Comparison of ENCODE assay signal across 1 cellular context in the genomic region with DNA sequence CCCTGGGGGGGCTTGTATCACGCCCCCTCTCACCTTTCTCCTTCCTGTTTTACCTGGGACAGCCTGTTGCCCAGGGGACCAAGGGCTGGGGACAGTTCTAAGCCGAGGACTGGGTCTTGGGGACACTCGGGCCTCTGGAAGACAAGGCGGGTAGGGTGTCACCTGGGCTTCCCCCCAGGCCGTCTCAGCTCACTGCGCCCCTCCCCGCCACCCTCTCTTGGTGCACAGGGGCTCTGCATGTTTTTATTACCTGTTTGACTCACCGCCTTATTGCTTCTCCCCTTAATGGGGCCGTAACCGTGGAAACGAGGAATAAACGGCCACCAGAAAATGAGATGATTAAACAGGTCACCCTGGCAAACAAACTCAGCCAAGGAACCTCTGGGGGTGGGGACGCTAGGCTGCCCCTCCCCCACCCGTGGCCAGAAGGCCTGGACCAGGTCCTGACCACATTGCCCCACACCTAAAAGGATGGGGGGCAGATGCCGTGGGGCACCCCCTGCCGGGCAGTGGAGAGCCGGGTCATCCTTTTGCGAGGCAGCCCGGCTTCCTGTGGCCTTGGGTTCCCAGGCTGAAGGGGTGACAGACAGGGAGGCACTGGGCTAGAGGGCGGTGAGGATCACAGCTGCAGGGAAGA.
TF ChIP-seq lines count a peak whose summit lies in the region.

No MANE protein-coding gene starts in this region.

TF ChIP-seq in HepG2, 621 proteins besides CTCF, POLR2A, EP300 and RAD21 (continued from another document and continues in another):
- TF ChIP-seq ZBTB14 (CRISPR knock-in tag; IDR thresholded peaks at IDR 0.05) (peak; percentile 49; the same call in 1 of the 2 replicates), ZNF691 (CRISPR knock-in tag; IDR thresholded peaks at IDR 0.05; ENCODE audit: borderline replicate concordance, low read depth) (no peak), ZNF382 (CRISPR knock-in tag; IDR thresholded peaks at IDR 0.05; ENCODE audit: borderline replicate concordance) (no peak), ZSCAN21 (CRISPR knock-in tag; IDR thresholded peaks at IDR 0.05; ENCODE audit: borderline replicate concordance) (no peak), ZNF607 (CRISPR knock-in tag; IDR thresholded peaks at IDR 0.05; ENCODE audit: borderline replicate concordance) (no peak), ZNF709 (CRISPR knock-in tag; IDR thresholded peaks at IDR 0.05) (no peak), ZNF18 (CRISPR knock-in tag; IDR thresholded peaks at IDR 0.05; ENCODE audit: insufficient replicate concordance) (no peak), IRF2 (CRISPR knock-in tag; IDR thresholded peaks at IDR 0.05) (no peak), NKX3-1 (CRISPR knock-in tag; IDR thresholded peaks at IDR 0.05) (no peak), MTF2 (CRISPR knock-in tag; IDR thresholded peaks at IDR 0.05; ENCODE audit: borderline replicate concordance) (0 out of 2 replicates have a peak, but pooled peaks have one; percentile 67), KLF11 (CRISPR knock-in tag; IDR thresholded peaks at IDR 0.05) (no peak), AGO1 (IDR thresholded peaks at IDR 0.05; ENCODE audit: low read depth, low read length, poor library complexity, severe bottlenecking) (no peak), ZFP62 (CRISPR knock-in tag; IDR thresholded peaks at IDR 0.05) (no peak), PCBP1 (IDR thresholded peaks at IDR 0.05; ENCODE audit: borderline replicate concordance, low read depth, low read length) (no peak), ESRRA (CRISPR knock-in tag; IDR thresholded peaks at IDR 0.05; ENCODE audit: low read depth) (peak; percentile 32; the same call in 1 of the 2 replicates), ZNF430 (CRISPR knock-in tag; IDR thresholded peaks at IDR 0.05) (no peak), ZBTB37 (CRISPR knock-in tag; IDR thresholded peaks at IDR 0.05) (no peak), ZNF367 (CRISPR knock-in tag; IDR thresholded peaks at IDR 0.05; ENCODE audit: borderline replicate concordance) (no peak), ZZZ3 (CRISPR knock-in tag; IDR thresholded peaks at IDR 0.05; ENCODE audit: borderline replicate concordance) (no peak), POGZ (CRISPR knock-in tag; IDR thresholded peaks at IDR 0.05) (no peak; the same call in 1 of the 2 replicates), AGO2 (optimal IDR thresholded peaks at IDR 0.05; ENCODE audit: low read depth, low read length) (no peak), RBM39 (IDR thresholded peaks at IDR 0.05; ENCODE audit: low read depth, low read length, poor library complexity, severe bottlenecking) (no peak), HMGXB4 (CRISPR knock-in tag; IDR thresholded peaks at IDR 0.05; ENCODE audit: borderline replicate concordance in 1 of 2, low read depth in 1 of 2) (peak in 1 of 2 experiments; percentile 39; a peak in 2 of 4 replicates), GPN1 (CRISPR knock-in tag; IDR thresholded peaks at IDR 0.05; ENCODE audit: borderline replicate concordance) (no peak), PLRG1 (conservative IDR thresholded peaks at IDR 0.05) (no peak), ZNF350 (CRISPR knock-in tag; IDR thresholded peaks at IDR 0.05; ENCODE audit: borderline replicate concordance, low read depth) (peak; percentile 3; the same call in 1 of the 2 replicates), SP1 (IDR thresholded peaks at IDR 0.05) (no peak), SP1 (CRISPR knock-in tag; IDR thresholded peaks at IDR 0.05) (no peak), ZNF790 (CRISPR knock-in tag; IDR thresholded peaks at IDR 0.05; ENCODE audit: borderline replicate concordance) (no peak), BATF2 (CRISPR knock-in tag; IDR thresholded peaks at IDR 0.05) (no peak), ZNF17 (CRISPR knock-in tag; IDR thresholded peaks at IDR 0.05) (no peak), ZNF510 (CRISPR knock-in tag; IDR thresholded peaks at IDR 0.05; ENCODE audit: low read depth) (no peak), FOXO1 (CRISPR knock-in tag; IDR thresholded peaks at IDR 0.05) (no peak; the same call in 1 of the 2 replicates), NR2F6 (IDR thresholded peaks at IDR 0.05) (peak; percentile 16; the same call in 1 of the 2 replicates), NR2F6 (CRISPR knock-in tag; IDR thresholded peaks at IDR 0.05) (peak; percentile 33), NCOA1 (CRISPR knock-in tag; IDR thresholded peaks at IDR 0.05) (peak; percentile 20; the same call in 1 of the 2 replicates), ZNF3 (CRISPR knock-in tag; IDR thresholded peaks at IDR 0.05) (no peak), ZBTB7B (CRISPR knock-in tag; IDR thresholded peaks at IDR 0.05) (no peak; the same call in 1 of the 2 replicates), SMAD1 (CRISPR knock-in tag; IDR thresholded peaks at IDR 0.05; ENCODE audit: borderline replicate concordance, low read depth) (no peak), GATAD2A (CRISPR knock-in tag; IDR thresholded peaks at IDR 0.05) (peak; percentile 50), ZNF446 (CRISPR knock-in tag; IDR thresholded peaks at IDR 0.05) (no peak), ZNF891 (CRISPR knock-in tag; IDR thresholded peaks at IDR 0.05) (0 out of 2 replicates have a peak, but pooled peaks have one; percentile 27), REXO4 (CRISPR knock-in tag; IDR thresholded peaks at IDR 0.05; ENCODE audit: borderline replicate concordance) (no peak), HIVEP1 (CRISPR knock-in tag; IDR thresholded peaks at IDR 0.05) (no peak; the same call in 1 of the 2 replicates), BHLHE40 (IDR thresholded peaks at IDR 0.05; ENCODE audit: low read length) (no peak), TMF1 (CRISPR knock-in tag; IDR thresholded peaks at IDR 0.05; ENCODE audit: low read depth) (0 out of 2 replicates have a peak, but pooled peaks have one; percentile 43)
- TF ChIP-seq, protein P1, sequence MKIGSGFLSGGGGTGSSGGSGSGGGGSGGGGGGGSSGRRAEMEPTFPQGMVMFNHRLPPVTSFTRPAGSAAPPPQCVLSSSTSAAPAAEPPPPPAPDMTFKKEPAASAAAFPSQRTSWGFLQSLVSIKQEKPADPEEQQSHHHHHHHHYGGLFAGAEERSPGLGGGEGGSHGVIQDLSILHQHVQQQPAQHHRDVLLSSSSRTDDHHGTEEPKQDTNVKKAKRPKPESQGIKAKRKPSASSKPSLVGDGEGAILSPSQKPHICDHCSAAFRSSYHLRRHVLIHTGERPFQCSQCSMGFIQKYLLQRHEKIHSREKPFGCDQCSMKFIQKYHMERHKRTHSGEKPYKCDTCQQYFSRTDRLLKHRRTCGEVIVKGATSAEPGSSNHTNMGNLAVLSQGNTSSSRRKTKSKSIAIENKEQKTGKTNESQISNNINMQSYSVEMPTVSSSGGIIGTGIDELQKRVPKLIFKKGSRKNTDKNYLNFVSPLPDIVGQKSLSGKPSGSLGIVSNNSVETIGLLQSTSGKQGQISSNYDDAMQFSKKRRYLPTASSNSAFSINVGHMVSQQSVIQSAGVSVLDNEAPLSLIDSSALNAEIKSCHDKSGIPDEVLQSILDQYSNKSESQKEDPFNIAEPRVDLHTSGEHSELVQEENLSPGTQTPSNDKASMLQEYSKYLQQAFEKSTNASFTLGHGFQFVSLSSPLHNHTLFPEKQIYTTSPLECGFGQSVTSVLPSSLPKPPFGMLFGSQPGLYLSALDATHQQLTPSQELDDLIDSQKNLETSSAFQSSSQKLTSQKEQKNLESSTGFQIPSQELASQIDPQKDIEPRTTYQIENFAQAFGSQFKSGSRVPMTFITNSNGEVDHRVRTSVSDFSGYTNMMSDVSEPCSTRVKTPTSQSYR (CRISPR knock-in tag; IDR thresholded peaks at IDR 0.05; ENCODE audit: borderline replicate concordance): peak; percentile 95
- TF ChIP-seq, protein P2, sequence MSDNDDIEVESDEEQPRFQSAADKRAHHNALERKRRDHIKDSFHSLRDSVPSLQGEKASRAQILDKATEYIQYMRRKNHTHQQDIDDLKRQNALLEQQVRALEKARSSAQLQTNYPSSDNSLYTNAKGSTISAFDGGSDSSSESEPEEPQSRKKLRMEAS (IDR thresholded peaks at IDR 0.05): no peak
- TF ChIP-seq, protein P3, sequence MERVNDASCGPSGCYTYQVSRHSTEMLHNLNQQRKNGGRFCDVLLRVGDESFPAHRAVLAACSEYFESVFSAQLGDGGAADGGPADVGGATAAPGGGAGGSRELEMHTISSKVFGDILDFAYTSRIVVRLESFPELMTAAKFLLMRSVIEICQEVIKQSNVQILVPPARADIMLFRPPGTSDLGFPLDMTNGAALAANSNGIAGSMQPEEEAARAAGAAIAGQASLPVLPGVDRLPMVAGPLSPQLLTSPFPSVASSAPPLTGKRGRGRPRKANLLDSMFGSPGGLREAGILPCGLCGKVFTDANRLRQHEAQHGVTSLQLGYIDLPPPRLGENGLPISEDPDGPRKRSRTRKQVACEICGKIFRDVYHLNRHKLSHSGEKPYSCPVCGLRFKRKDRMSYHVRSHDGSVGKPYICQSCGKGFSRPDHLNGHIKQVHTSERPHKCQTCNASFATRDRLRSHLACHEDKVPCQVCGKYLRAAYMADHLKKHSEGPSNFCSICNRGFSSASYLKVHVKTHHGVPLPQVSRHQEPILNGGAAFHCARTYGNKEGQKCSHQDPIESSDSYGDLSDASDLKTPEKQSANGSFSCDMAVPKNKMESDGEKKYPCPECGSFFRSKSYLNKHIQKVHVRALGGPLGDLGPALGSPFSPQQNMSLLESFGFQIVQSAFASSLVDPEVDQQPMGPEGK (CRISPR knock-in tag; IDR thresholded peaks at IDR 0.05): peak; percentile 83
- TF ChIP-seq, protein P4, sequence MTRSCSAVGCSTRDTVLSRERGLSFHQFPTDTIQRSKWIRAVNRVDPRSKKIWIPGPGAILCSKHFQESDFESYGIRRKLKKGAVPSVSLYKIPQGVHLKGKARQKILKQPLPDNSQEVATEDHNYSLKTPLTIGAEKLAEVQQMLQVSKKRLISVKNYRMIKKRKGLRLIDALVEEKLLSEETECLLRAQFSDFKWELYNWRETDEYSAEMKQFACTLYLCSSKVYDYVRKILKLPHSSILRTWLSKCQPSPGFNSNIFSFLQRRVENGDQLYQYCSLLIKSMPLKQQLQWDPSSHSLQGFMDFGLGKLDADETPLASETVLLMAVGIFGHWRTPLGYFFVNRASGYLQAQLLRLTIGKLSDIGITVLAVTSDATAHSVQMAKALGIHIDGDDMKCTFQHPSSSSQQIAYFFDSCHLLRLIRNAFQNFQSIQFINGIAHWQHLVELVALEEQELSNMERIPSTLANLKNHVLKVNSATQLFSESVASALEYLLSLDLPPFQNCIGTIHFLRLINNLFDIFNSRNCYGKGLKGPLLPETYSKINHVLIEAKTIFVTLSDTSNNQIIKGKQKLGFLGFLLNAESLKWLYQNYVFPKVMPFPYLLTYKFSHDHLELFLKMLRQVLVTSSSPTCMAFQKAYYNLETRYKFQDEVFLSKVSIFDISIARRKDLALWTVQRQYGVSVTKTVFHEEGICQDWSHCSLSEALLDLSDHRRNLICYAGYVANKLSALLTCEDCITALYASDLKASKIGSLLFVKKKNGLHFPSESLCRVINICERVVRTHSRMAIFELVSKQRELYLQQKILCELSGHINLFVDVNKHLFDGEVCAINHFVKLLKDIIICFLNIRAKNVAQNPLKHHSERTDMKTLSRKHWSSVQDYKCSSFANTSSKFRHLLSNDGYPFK (CRISPR knock-in tag; IDR thresholded peaks at IDR 0.05; ENCODE audit: borderline replicate concordance): no peak; the same call in 1 of the 2 replicates
